Comparison of ENCODE assay signal across 30 cellular contexts in genomic region chr12:43206396-43206795, GRCh38.
DNase-seq lines count a peak whose midpoint lies in the region; ATAC-seq, FAIRE-seq and TF ChIP-seq lines count a peak whose summit lies in the region.
"Had no signal": no experiment of that assay in that cellular context is flagged by ENCODE, and none has a peak within 500 bp of the region (broad histone marks: within the 10 kb centered on the region; RNA-seq: fewer than 3 reads in every experiment).

No MANE protein-coding gene starts in this region.

- 0 out of 2 replicates have a peak, but pooled peaks cover 2% of the 10 kb centered on the region for H3K9me2 ChIP-seq in PC-3 (replicated peaks; ENCODE audit: low read length)

- H3K4me2 ChIP-seq in PC-3 (ENCODE audit: low read length), result peak overlapping the region; percentile 25; the same call in 1 of the 2 replicates
- H3K4me2 ChIP-seq: BLaER1, KMS-11 had no signal

- no peaks in the 10 kb centered on the region for H3F3A ChIP-seq in PC-3 (ENCODE audit: low read length, unreplicated experiment)

- POLR2A ChIA-PET in PC-3 (lab: Charles Lee; ENCODE audit: unreplicated experiment) (no interaction called here), A673 (lab: Charles Lee; ENCODE audit: low non-redundant PET) (interaction anchor here (0.6 kb wide), 1 partner anchor 15 kb away, joined by 4 read pairs; no protein-coding TSS in a partner anchor)

- peak; percentile 85 for ATAC-seq in PC-3
- no peak for ATAC-seq in HG03139 (IDR thresholded peaks at IDR 0.05; ENCODE audit: unreplicated experiment)
- ATAC-seq: naive thymus-derived CD8-positive, alpha-beta T cell; Panc1; pancreas; right cardiac atrium; stimulated activated naive CD8-positive, alpha-beta T cell treated with anti-CD3 and anti-CD28 coated beads, Interleukin-15, Interleukin-2, amounts not matched to agents 100 U/mL and 50 U/mL, for 24 hours had no signal

- H3K79me2 ChIP-seq in PC-3 (ENCODE audit: low read length), result no peaks in the 10 kb centered on the region

- no TSS peak for BruUV-seq in PC-3 (replicated peaks; lab: Mats Ljungman, UMichigan)
- no TSS peak for BruUV-seq in A673 (replicated peaks; lab: Mats Ljungman, UMichigan)

- no peak overlapping the region for H3K4me3 ChIP-seq in PC-3 (ENCODE audit: low read length)
- no peak overlapping the region for H3K4me3 ChIP-seq in cardiac fibroblast (replicated peaks in 1 of 2; ENCODE audit: low read depth in 2 of 2, low read length in 2 of 2)
- H3K4me3 ChIP-seq in kidney (ENCODE audit: low read length in 2 of 2), result no peak overlapping the region
- H3K4me3 ChIP-seq in A673 (ENCODE audit: low read depth, low read length, poor library complexity, severe bottlenecking), result no peak overlapping the region
- H3K4me3 ChIP-seq: BLaER1, pancreas, SJSA1, thoracic aorta, vagina had no signal

- H3K27me3 ChIP-seq in PC-3 (ENCODE audit: low read length) (no peaks in the 10 kb centered on the region), A673 (replicated peaks; ENCODE audit: insufficient read depth, low read depth, low read length, poor library complexity) (no peaks in the 10 kb centered on the region)
- H3K27me3 ChIP-seq: BLaER1, pancreas, SJSA1, vagina had no signal

- no peak for FAIRE-seq in kidney (lab: Jason Lieb, UNC)
- FAIRE-seq: pancreas, TTC549 had no signal

- peak; percentile 54 for DNase-seq in Daoy (ENCODE audit: low read depth)
- DNase-seq in PC-3, result peak; percentile 79
- peak; percentile 10 to 27 for DNase-seq in cardiac fibroblast (ENCODE audit: low read depth in 2 of 2)
- peak; percentile 45 for DNase-seq in kidney glomerular epithelial cell (lab: John Stamatoyannopoulos, UW)
- no peak for DNase-seq in kidney
- DNase-seq in GM13976 (ENCODE audit: low spot score), result no peak
- DNase-seq in A673 (ENCODE audit: low spot score), result no peak
- DNase-seq: activated CD4-positive, alpha-beta T cell treated with anti-CD3 and anti-CD28 coated beads for 1 hour; activated CD8-positive, alpha-beta memory T cell treated with anti-CD3 and anti-CD28 coated beads for 24 hours; activated T-cell treated with anti-CD3 and anti-CD28 coated beads, Interleukin-2, amount 50 U/mL, for 1 hour; Caco-2; caudate nucleus; midbrain; MV-4-11; naive thymus-derived CD8-positive, alpha-beta T cell; NCI-H146; NCI-H510A treated with DMSO at 0.1 percent for 48 hours; NK-92 treated with Interleukin-12 subunit alpha and Interleukin-12 subunit beta, amount 100 ng/mL, for 24 hours; pancreas; right cardiac atrium; stimulated activated naive CD8-positive, alpha-beta T cell treated with anti-CD3 and anti-CD28 coated beads, Interleukin-15, Interleukin-2, amounts not matched to agents 100 U/mL and 50 U/mL, for 24 hours; T-helper 1 cell had no signal

- CTCF ChIA-PET in PC-3 (lab: Charles Lee) (no interaction called here), A673 (lab: Charles Lee) (no interaction called here)

- H2AFZ ChIP-seq in PC-3 (ENCODE audit: low read length), result no peak overlapping the region

- no peaks in the 10 kb centered on the region for H3K9me3 ChIP-seq in PC-3 (ENCODE audit: low read length)
- no peaks in the 10 kb centered on the region for H3K9me3 ChIP-seq in kidney (ENCODE audit: control insufficient read depth in 1 of 2, low read length in 2 of 2)
- H3K9me3 ChIP-seq in A673 (ENCODE audit: low read depth, low read length, poor library complexity, severe bottlenecking), result no peaks in the 10 kb centered on the region
- H3K9me3 ChIP-seq: BLaER1, Caco-2, pancreas, SJSA1, thoracic aorta, vagina had no signal

- no peak for TF ChIP-seq CTCF in PC-3 (conservative IDR thresholded peaks at IDR 0.05; ENCODE audit: low read depth, low read length)
- TF ChIP-seq CTCF in cardiac fibroblast (IDR thresholded peaks at IDR 0.05; ENCODE audit: low read depth, low read length), result no peak
- TF ChIP-seq CTCF in kidney (IDR thresholded peaks at IDR 0.05; ENCODE audit: borderline replicate concordance, extremely low read depth, insufficient read depth), result no peak
- TF ChIP-seq CTCF in GM13976 (IDR thresholded peaks at IDR 0.05; ENCODE audit: borderline replicate concordance, control extremely low read depth, extremely low read depth, insufficient read depth, missing control alignments), result no peak
- TF ChIP-seq CTCF in A673 (conservative IDR thresholded peaks at IDR 0.05; ENCODE audit: low read depth, low read length), result no peak

- H3K4me1 ChIP-seq in PC-3 (ENCODE audit: insufficient read depth, low read length), result peaks cover 12% of the 10 kb centered on the region
- no peaks in the 10 kb centered on the region for H3K4me1 ChIP-seq in kidney (ENCODE audit: control insufficient read depth in 1 of 2, insufficient read depth in 1 of 2, low read depth in 1 of 2, low read length in 2 of 2)
- H3K4me1 ChIP-seq in A673 (ENCODE audit: insufficient read depth, low read length, poor library complexity, severe bottlenecking), result no peaks in the 10 kb centered on the region
- H3K4me1 ChIP-seq: BLaER1, Caco-2, pancreas, vagina had no signal

- H3K27ac ChIP-seq in PC-3 (ENCODE audit: low read length) (no peak overlapping the region), kidney (ENCODE audit: low read depth in 2 of 2, low read length in 2 of 2) (no peak overlapping the region), A673 (ENCODE audit: low read depth, low read length, poor library complexity, severe bottlenecking) (no peak overlapping the region)
- H3K27ac ChIP-seq: BLaER1, KMS-11, pancreas, SJSA1, thoracic aorta, vagina had no signal

- H3K36me3 ChIP-seq in PC-3 (ENCODE audit: low read depth, low read length), result no peaks in the 10 kb centered on the region
- H3K36me3 ChIP-seq in kidney (ENCODE audit: control insufficient read depth in 1 of 2, insufficient read depth in 2 of 2, low read length in 2 of 2), result no peaks in the 10 kb centered on the region
- no peaks in the 10 kb centered on the region for H3K36me3 ChIP-seq in A673 (ENCODE audit: insufficient read depth, low read length, poor library complexity, severe bottlenecking)
- H3K36me3 ChIP-seq: BLaER1, pancreas, SJSA1, thoracic aorta, vagina had no signal

- in situ Hi-C loops in GM13976 (cut with MboI; ENCODE audit: low sequenced_read_pairs, unreplicated experiment), result no loop called here

- intact Hi-C loops in PC-3 (cut with micrococcal nuclease), result no loop called here
- intact Hi-C loops in kidney (cut with DNase I), result no loop called here
- intact Hi-C loops in A673 (cut with micrococcal nuclease; ENCODE audit: unreplicated experiment), result no loop called here

- no peaks in the 10 kb centered on the region for H4K20me1 ChIP-seq in PC-3 (ENCODE audit: low read length)
- H4K20me1 ChIP-seq: BLaER1 had no signal

- H3K9ac ChIP-seq in PC-3 (ENCODE audit: low read length) (no peak overlapping the region), kidney (ENCODE audit: low read length in 2 of 2) (no peak overlapping the region)
- H3K9ac ChIP-seq: BLaER1, KMS-11 had no signal

Comparison
In these comparisons a context has a peak if more than half of its experiments do, and no peak if none do; other contexts are left out.
1. DNase-seq: peak in Daoy (single experiment), PC-3 (single experiment), cardiac fibroblast (2 of 2) and kidney glomerular epithelial cell (single experiment); none in kidney (single experiment), GM13976 (single experiment) and A673 (single experiment).